In genomic region chr5:39140558-39141168, GRCh38 we compare ENCODE assay signal across 1 cellular context.
TF ChIP-seq lines count a peak whose summit lies in the region.

No MANE protein-coding gene starts in this region.

TF ChIP-seq in K562, 482 proteins besides CTCF, POLR2A, EP300 and RAD21 (continued from another document):
- no peak for TF ChIP-seq ZBTB9 (CRISPR knock-in tag; IDR thresholded peaks at IDR 0.05)
TF ChIP-seq in K562: peak in this region for 6.
